12 cellular contexts compared by ENCODE assay signal in the genomic region with DNA sequence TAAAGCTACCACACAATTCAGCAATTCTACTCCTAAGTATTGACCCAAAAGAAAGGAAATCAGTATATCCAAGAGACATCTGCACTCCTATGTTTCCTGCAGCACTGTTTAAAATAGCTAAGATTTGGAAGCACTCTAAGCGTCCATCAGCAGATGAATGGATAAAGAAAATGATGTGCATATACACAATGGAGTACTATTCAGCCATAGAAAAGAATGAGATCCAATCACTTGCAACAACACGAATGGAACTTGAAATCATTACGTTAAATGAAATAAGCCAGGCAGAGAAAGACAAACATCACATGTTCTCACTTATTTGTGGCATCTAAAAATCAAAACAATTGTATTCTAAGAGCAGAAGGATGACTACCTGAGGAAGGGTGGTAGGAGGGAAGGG. TPM values are rescaled to one million over a fixed set of nuclear protein-coding genes. Genes with fewer than 3 reads are reported as not detected.
DNase-seq lines count a peak whose midpoint lies in the region; ATAC-seq, FAIRE-seq and TF ChIP-seq lines count a peak whose summit lies in the region.
"Had no signal": no experiment of that assay in that cellular context is flagged by ENCODE, and none has a peak within 500 bp of the region (broad histone marks: within the 10 kb centered on the region; RNA-seq: fewer than 3 reads in every experiment).

No MANE protein-coding gene starts in this region.

- POLR2A ChIA-PET in H1 (lab: Charles Lee; ENCODE audit: partially characterized antibody): no interaction called here

- no peak overlapping the region for H3K4ac ChIP-seq in H1 (replicated peaks; ENCODE audit: insufficient read length, low read depth, low read length)

- no peak overlapping the region for H2BK20ac ChIP-seq in H1 (ENCODE audit: low read length)

- no peaks in the 10 kb centered on the region for H3K79me2 ChIP-seq in H1 (ENCODE audit: control insufficient read depth in 1 of 2, insufficient read depth in 2 of 2, low read length in 2 of 2)
- H3K79me2 ChIP-seq: hepatocyte had no signal

- peaks cover 13% of the 10 kb centered on the region for H3K9me3 Mint-ChIP-seq in activated naive CD4-positive, alpha-beta T cell treated with anti-CD3 and anti-CD28 coated beads for 36 hours
- H3K9me3 Mint-ChIP-seq in activated naive CD4-positive, alpha-beta T cell treated with anti-CD3 and anti-CD28 coated beads, Interleukin-2, amount 50 U/mL, for 72 hours: peaks cover 15 to 22% of the 10 kb centered on the region in 2 donors
- H3K9me3 Mint-ChIP-seq in stimulated activated memory B cell treated with anti-CD40 and anti-IgM and Interleukin-4, amounts not matched to agents 10 μg/mL and 1 μg/mL and 100 μg/mL, for 72 hours: peaks cover 9% of the 10 kb centered on the region

- ATAC-seq in activated naive CD4-positive, alpha-beta T cell treated with anti-CD3 and anti-CD28 coated beads, Interleukin-2, amount 50 U/mL, for 72 hours: no peak
- ATAC-seq in stimulated activated memory B cell treated with anti-CD40 and anti-IgM and Interleukin-4, amounts not matched to agents 10 μg/mL and 1 μg/mL and 100 μg/mL, for 72 hours: no peak
- no peak for ATAC-seq in left lobe of liver
- ATAC-seq: left ventricle myocardium superior had no signal

- no peak for TF ChIP-seq CTCF in H1 (IDR thresholded peaks at IDR 0.05; ENCODE audit: control extremely low read depth in 1 of 3, insufficient read depth in 1 of 3, low read depth in 1 of 3, low read length in 3 of 3)

- H4K20me1 ChIP-seq in H1 (replicated peaks in 1 of 2; ENCODE audit: control insufficient read depth in 1 of 2, insufficient read depth in 2 of 2, low read length in 2 of 2): no peaks in the 10 kb centered on the region

- H3K4me1 Mint-ChIP-seq in activated naive CD4-positive, alpha-beta T cell treated with anti-CD3 and anti-CD28 coated beads for 36 hours (ENCODE audit: low read depth): peaks cover 57% of the 10 kb centered on the region
- peaks cover 70% of the 10 kb centered on the region for H3K4me1 Mint-ChIP-seq in stimulated activated memory B cell treated with anti-CD40 and anti-IgM and Interleukin-4, amounts not matched to agents 10 μg/mL and 1 μg/mL and 100 μg/mL, for 72 hours

- no peak overlapping the region for H2AFZ ChIP-seq in H1 (ENCODE audit: low read length)
- H2AFZ ChIP-seq: hepatocyte had no signal

- H3K36me3 ChIP-seq in MG63 (peaks cover 24% of the 10 kb centered on the region), H1 (ENCODE audit: control insufficient read depth in 2 of 4, insufficient read depth in 4 of 4, low read length in 3 of 4) (no peaks in the 10 kb centered on the region)
- H3K36me3 ChIP-seq: brain microvascular endothelial cell had no signal

- H3K36me3 Mint-ChIP-seq in activated naive CD4-positive, alpha-beta T cell treated with anti-CD3 and anti-CD28 coated beads for 36 hours (ENCODE audit: low read depth): peaks cover 37% of the 10 kb centered on the region
- peaks cover 46 to 50% of the 10 kb centered on the region in 2 donors for H3K36me3 Mint-ChIP-seq in activated naive CD4-positive, alpha-beta T cell treated with anti-CD3 and anti-CD28 coated beads, Interleukin-2, amount 50 U/mL, for 72 hours
- H3K36me3 Mint-ChIP-seq in stimulated activated memory B cell treated with anti-CD40 and anti-IgM and Interleukin-4, amounts not matched to agents 10 μg/mL and 1 μg/mL and 100 μg/mL, for 72 hours: peaks cover 24% of the 10 kb centered on the region

- no peak for FAIRE-seq in H1 (lab: Jason Lieb, UNC)

- no peak for TF ChIP-seq EP300 in H1 (IDR thresholded peaks at IDR 0.05; ENCODE audit: borderline replicate concordance in 1 of 2, low read depth in 2 of 2, low read length in 2 of 2)

- H2BK120ac ChIP-seq in H1 (replicated peaks; ENCODE audit: low read depth, low read length): no peak overlapping the region

- no peak overlapping the region for H4K5ac ChIP-seq in H1 (ENCODE audit: insufficient read length, low read depth, low read length)

- peaks cover 9% of the 10 kb centered on the region; the same call in 1 of the 2 replicates for H3K23me2 ChIP-seq in H1 (ENCODE audit: low read depth, low read length)

- H2BK5ac ChIP-seq in H1 (ENCODE audit: low read depth, low read length): no peak overlapping the region

- H4K91ac ChIP-seq in H1 (replicated peaks; ENCODE audit: insufficient read length, low read length): no peak overlapping the region

- no peak overlapping the region for H3K18ac ChIP-seq in H1 (ENCODE audit: extremely low read depth, low read length)

- H2AK5ac ChIP-seq in H1 (ENCODE audit: low read depth, low read length): no peak overlapping the region

- no peak for TF ChIP-seq RAD21 in H1 (IDR thresholded peaks at IDR 0.05 in 1 of 2, conservative IDR thresholded peaks at IDR 0.05 in 1 of 2; ENCODE audit: low read depth in 2 of 2, low read length in 2 of 2)

- no peak overlapping the region for H2BK12ac ChIP-seq in H1 (ENCODE audit: low read depth, low read length)

- no peak overlapping the region; a peak in 1 of 4 replicates for H3K4me2 ChIP-seq in H1 (ENCODE audit: insufficient read depth in 1 of 2, low read depth in 2 of 2, low read length in 2 of 2)

- H3K23ac ChIP-seq in H1 (ENCODE audit: insufficient read length): no peak overlapping the region

- H3K9ac ChIP-seq in H1 (replicated peaks in 1 of 4; ENCODE audit: extremely low read depth in 1 of 4, low read depth in 3 of 4, low read length in 3 of 4): no peak overlapping the region

- no peak overlapping the region for H3K56ac ChIP-seq in H1 (replicated peaks; ENCODE audit: insufficient read length, low read depth, low read length)

- H3K27me3 ChIP-seq in MG63 (no peaks in the 10 kb centered on the region), H1 (replicated peaks in 1 of 4; ENCODE audit: control insufficient read depth in 3 of 4, extremely low read depth in 1 of 4, insufficient read depth in 3 of 4, low read length in 3 of 4) (peaks cover 39 to 73% (median 52%) of the 10 kb centered on the region in 4 experiments)

- H3K27ac ChIP-seq in H1 (ENCODE audit: low read depth, low read length): no peak overlapping the region
- H3K27ac ChIP-seq: brain microvascular endothelial cell, hepatocyte had no signal

- H3K4me3 ChIP-seq in MG63 (peak overlapping the region; percentile 60), H1 (ENCODE audit: extremely low read depth in 1 of 4, insufficient read depth in 2 of 4, low read depth in 3 of 4, low read length in 4 of 4) (no peak overlapping the region)
- H3K4me3 ChIP-seq: hepatocyte had no signal

- H3K9me3 ChIP-seq in MG63 (peaks cover 5% of the 10 kb centered on the region; the same call in 1 of the 2 replicates), H1 (ENCODE audit: insufficient read depth in 2 of 2, low read depth in 1 of 2, low read length in 1 of 2) (no peaks in the 10 kb centered on the region)

- DNase-seq in activated naive CD4-positive, alpha-beta T cell treated with anti-CD3 and anti-CD28 coated beads for 36 hours: no peak
- no peak for DNase-seq in activated naive CD4-positive, alpha-beta T cell treated with anti-CD3 and anti-CD28 coated beads, Interleukin-2, amount 50 U/mL, for 72 hours (ENCODE audit: low spot score in 2 of 2)
- DNase-seq in MG63 (no peak), H1 (ENCODE audit: low read depth in 1 of 2, low spot score in 2 of 2) (no peak), NCI-H345 treated with DMSO at 0.1 percent for 48 hours (lab: John Stamatoyannopoulos, UW; ENCODE audit: unreplicated experiment) (no peak), DMS153 (lab: John Stamatoyannopoulos, UW) (no peak), left lobe of liver (ENCODE audit: low spot score) (no peak)
- DNase-seq: brain microvascular endothelial cell, left ventricle myocardium superior, OCI-M1 had no signal

- no peak overlapping the region for H3K14ac ChIP-seq in H1 (ENCODE audit: insufficient read length)

- H3K27ac Mint-ChIP-seq in activated naive CD4-positive, alpha-beta T cell treated with anti-CD3 and anti-CD28 coated beads for 36 hours: no peak overlapping the region
- H3K27ac Mint-ChIP-seq in activated naive CD4-positive, alpha-beta T cell treated with anti-CD3 and anti-CD28 coated beads, Interleukin-2, amount 50 U/mL, for 72 hours: peak overlapping the region in 1 of 2 donors; percentile 3
- H3K27ac Mint-ChIP-seq in stimulated activated memory B cell treated with anti-CD40 and anti-IgM and Interleukin-4, amounts not matched to agents 10 μg/mL and 1 μg/mL and 100 μg/mL, for 72 hours: no peak overlapping the region

- peaks cover 4 to 13% (median 7%) of the 10 kb centered on the region in 4 experiments; a peak in 6 of 7 replicates for H3K4me1 ChIP-seq in H1 (replicated peaks in 1 of 4; ENCODE audit: control insufficient read depth in 3 of 4, insufficient read depth in 4 of 4, low read length in 3 of 4)

- TF ChIP-seq POLR2A in H1 (IDR thresholded peaks at IDR 0.05; ENCODE audit: control extremely low read depth in 1 of 2, low read depth in 2 of 2, low read length in 2 of 2): no peak

- peak overlapping the region; percentile 96 for H3K4me3 Mint-ChIP-seq in activated naive CD4-positive, alpha-beta T cell treated with anti-CD3 and anti-CD28 coated beads for 36 hours
- H3K4me3 Mint-ChIP-seq in stimulated activated memory B cell treated with anti-CD40 and anti-IgM and Interleukin-4, amounts not matched to agents 10 μg/mL and 1 μg/mL and 100 μg/mL, for 72 hours: peak overlapping the region; percentile 41

- no peaks in the 10 kb centered on the region for H3K79me1 ChIP-seq in H1 (ENCODE audit: low read depth, low read length)

- 56% methylated on average over 3 of the region's 3 CpGs; no CpG with 5 or more reads in 1 of the 2 experiments for WGBS in H1 (ENCODE audit: extremely low coverage in 1 of 2, insufficient coverage in 1 of 2, insufficient read length in 1 of 2, insufficient replicate concordance in 2 of 2, low coverage in 1 of 2, low lambda C conversion rate in 2 of 2, missing lambda C conversion rate in 1 of 2), 2 experiments

- CTCF ChIA-PET in activated naive CD4-positive, alpha-beta T cell treated with anti-CD3 and anti-CD28 coated beads for 36 hours (lab: Charles Lee): interaction anchor here (0.5 to 2.4 kb wide), 5 partner anchors 58 to 282 kb away, joined by 3 to 12 read pairs (median 4); a partner anchor contains a TSS
- CTCF ChIA-PET in H1 (lab: Charles Lee; ENCODE audit: partially characterized antibody): no interaction called here

- H4K8ac ChIP-seq in H1 (ENCODE audit: extremely low read depth, insufficient read depth, low read length): no peak overlapping the region

- intact Hi-C loops in activated naive CD4-positive, alpha-beta T cell treated with anti-CD3 and anti-CD28 coated beads for 36 hours (cut with micrococcal nuclease): loop anchor here (10.0 kb wide), 2 partner anchors 157 to 433 kb away; a partner anchor contains a TSS

- no peak overlapping the region for H2BK15ac ChIP-seq in H1 (ENCODE audit: low read length)

- no peaks in the 10 kb centered on the region for H3K27me3 Mint-ChIP-seq in activated naive CD4-positive, alpha-beta T cell treated with anti-CD3 and anti-CD28 coated beads for 36 hours (ENCODE audit: low read depth)
- no peaks in the 10 kb centered on the region for H3K27me3 Mint-ChIP-seq in stimulated activated memory B cell treated with anti-CD40 and anti-IgM and Interleukin-4, amounts not matched to agents 10 μg/mL and 1 μg/mL and 100 μg/mL, for 72 hours

RNA-seq across cellular contexts. Expression of a gene that starts 1.5 kb away (rescaled TPM):
- total RNA-seq in activated naive CD4-positive, alpha-beta T cell treated with anti-CD3 and anti-CD28 coated beads for 36 hours: 10 to 100 TPM; 46.4 to 49.6 TPM
- 10 to 100 TPM; 64.6 to 96.7 TPM for total RNA-seq in activated naive CD4-positive, alpha-beta T cell treated with anti-CD3 and anti-CD28 coated beads, Interleukin-2, amount 50 U/mL, for 72 hours
- total RNA-seq in MG63 (2014; rRNA removed; shearing (Covaris generic); ENCODE audit: low replicate concordance): 22.8 and 25.1 TPM in 2 replicates
- total RNA-seq in H1 (2021; fragmentation: NEBNext Ultra II Directional; extraction: Animal tissue kit (Norgen Biotek cat#: 25700)): 0.27 and 0.28 TPM in 2 replicates
- 0.09 and 0.11 TPM in 2 replicates for polyA plus RNA-seq in H1 (2011; rRNA removed)
- polyA plus RNA-seq in H1 (2011; cell fraction: cytosol; rRNA removed): 0.12 TPM
- 0.04 TPM for polyA plus RNA-seq in H1 (2011; cell fraction: nucleus; rRNA removed)
- polyA plus RNA-seq in H1 (2012, experiment 1 of 2): 0.19 to 0.31 TPM (median 0.22 TPM) in 4 replicates
- polyA plus RNA-seq in H1 (2012, experiment 2 of 2): 0.03 TPM
- polyA plus RNA-seq in H1 (2013, experiment 1 of 2): 0.10 TPM
- 0.07 TPM for polyA plus RNA-seq in H1 (2013, experiment 2 of 2)
- 0.09 and 0.34 TPM in 2 replicates for polyA minus RNA-seq in H1 (2011; rRNA and poly(A)+ RNA removed)
- polyA minus RNA-seq in H1 (2011; cell fraction: cytosol; rRNA and poly(A)+ RNA removed): not detected
- polyA minus RNA-seq in H1 (2011; cell fraction: nucleus; rRNA and poly(A)+ RNA removed): not detected
- total RNA-seq in left lobe of liver: 2.7 TPM
